Comparison of ENCODE assay signal across 8 cellular contexts in genomic region chr12:24596768-24597388, GRCh38.
DNase-seq lines count a peak whose midpoint lies in the region; ATAC-seq, FAIRE-seq and TF ChIP-seq lines count a peak whose summit lies in the region.
"Had no signal": no experiment of that assay in that cellular context is flagged by ENCODE, and none has a peak within 500 bp of the region (broad histone marks: within the 10 kb centered on the region; RNA-seq: fewer than 3 reads in every experiment).

No MANE protein-coding gene starts in this region.

- H3K36me3 ChIP-seq in astrocyte (ENCODE audit: insufficient read depth, low read length): no peaks in the 10 kb centered on the region

- DNase-seq in NCI-H2029 treated with DMSO at 0.1 percent for 48 hours (lab: John Stamatoyannopoulos, UW) (peak; percentile 8), astrocyte (ENCODE audit: low read depth) (peak; percentile 30), kidney tubule cell (ENCODE audit: low spot score) (peak; percentile 45), GOT3 (lab: John Stamatoyannopoulos, UW) (no peak)
- no peak for DNase-seq in activated naive CD8-positive, alpha-beta T cell treated with anti-CD3 and anti-CD28 coated beads for 36 hours
- DNase-seq: activated B cell treated with CpG ODN at 0.5 μM for 24 hours had no signal

- no peak overlapping the region for H3K4me3 ChIP-seq in astrocyte (ENCODE audit: insufficient read depth, low read depth, low read length)

- no peak overlapping the region for H2AFZ ChIP-seq in astrocyte (ENCODE audit: low read depth, low read length)

- H3K9me3 Mint-ChIP-seq in astrocyte (ENCODE audit: unreplicated experiment): no peaks in the 10 kb centered on the region
- H3K9me3 Mint-ChIP-seq in activated naive CD8-positive, alpha-beta T cell treated with anti-CD3 and anti-CD28 coated beads for 36 hours: no peaks in the 10 kb centered on the region
- H3K9me3 Mint-ChIP-seq: activated B cell treated with CpG ODN at 0.5 μM for 24 hours had no signal

- no peaks in the 10 kb centered on the region for H4K20me1 ChIP-seq in astrocyte (ENCODE audit: insufficient read depth, low read length)

- peak; percentile 71 for FAIRE-seq in astrocyte (lab: Jason Lieb, UNC)

- no peak overlapping the region for H3K9ac ChIP-seq in astrocyte (ENCODE audit: low read length)

- peaks cover 6% of the 10 kb centered on the region for H3K4me1 ChIP-seq in astrocyte (ENCODE audit: insufficient read depth, low read length)

- H3K36me3 Mint-ChIP-seq in astrocyte (ENCODE audit: low read depth, unreplicated experiment): no peaks in the 10 kb centered on the region
- H3K36me3 Mint-ChIP-seq in activated naive CD8-positive, alpha-beta T cell treated with anti-CD3 and anti-CD28 coated beads for 36 hours: no peaks in the 10 kb centered on the region

- H3K27ac Mint-ChIP-seq in astrocyte (ENCODE audit: unreplicated experiment): no peak overlapping the region
- no peak overlapping the region for H3K27ac Mint-ChIP-seq in activated naive CD8-positive, alpha-beta T cell treated with anti-CD3 and anti-CD28 coated beads for 36 hours
- H3K27ac Mint-ChIP-seq: activated B cell treated with CpG ODN at 0.5 μM for 24 hours had no signal

- no peaks in the 10 kb centered on the region for H3K4me1 Mint-ChIP-seq in astrocyte (ENCODE audit: low read depth, unreplicated experiment)
- H3K4me1 Mint-ChIP-seq in activated naive CD8-positive, alpha-beta T cell treated with anti-CD3 and anti-CD28 coated beads for 36 hours: no peaks in the 10 kb centered on the region

- peak; percentile 43 for ATAC-seq in GM18867 (IDR thresholded peaks at IDR 0.05; ENCODE audit: unreplicated experiment)
- ATAC-seq in HG02642 (IDR thresholded peaks at IDR 0.05; ENCODE audit: poor library complexity, unreplicated experiment): no peak

- peak; percentile 77 for TF ChIP-seq CTCF in astrocyte (IDR thresholded peaks at IDR 0.05; ENCODE audit: insufficient read depth, low read depth, low read length)

- no peaks in the 10 kb centered on the region for H3K27me3 ChIP-seq in astrocyte (ENCODE audit: insufficient read depth, low read length)

- H3K27ac ChIP-seq in astrocyte (ENCODE audit: low read depth, low read length): no peak overlapping the region

- no peak overlapping the region for H3K4me2 ChIP-seq in astrocyte (ENCODE audit: low read length)

- no peaks in the 10 kb centered on the region for H3K79me2 ChIP-seq in astrocyte (ENCODE audit: insufficient read depth, low read length)

- H3K27me3 Mint-ChIP-seq in astrocyte (ENCODE audit: low read depth, unreplicated experiment): peaks cover 4% of the 10 kb centered on the region
- H3K27me3 Mint-ChIP-seq in activated naive CD8-positive, alpha-beta T cell treated with anti-CD3 and anti-CD28 coated beads for 36 hours: no peaks in the 10 kb centered on the region
- H3K27me3 Mint-ChIP-seq: activated B cell treated with CpG ODN at 0.5 μM for 24 hours had no signal

- H3K4me3 Mint-ChIP-seq in astrocyte (ENCODE audit: unreplicated experiment): no peak overlapping the region
- no peak overlapping the region for H3K4me3 Mint-ChIP-seq in activated naive CD8-positive, alpha-beta T cell treated with anti-CD3 and anti-CD28 coated beads for 36 hours
- H3K4me3 Mint-ChIP-seq: activated B cell treated with CpG ODN at 0.5 μM for 24 hours had no signal

- no peaks in the 10 kb centered on the region for H3K9me3 ChIP-seq in astrocyte (ENCODE audit: insufficient read depth, low read depth, low read length)

Comparison
In these comparisons a context has a peak if more than half of its experiments do, and no peak if none do; other contexts are left out.
1. DNase-seq: peak in NCI-H2029 treated with DMSO at 0.1 percent for 48 hours (single experiment), astrocyte (single experiment) and kidney tubule cell (single experiment); none in GOT3 (single experiment) and activated naive CD8-positive, alpha-beta T cell treated with anti-CD3 and anti-CD28 coated beads for 36 hours (single experiment).